ENCODE assay signal across 8 cellular contexts in the genomic region with DNA sequence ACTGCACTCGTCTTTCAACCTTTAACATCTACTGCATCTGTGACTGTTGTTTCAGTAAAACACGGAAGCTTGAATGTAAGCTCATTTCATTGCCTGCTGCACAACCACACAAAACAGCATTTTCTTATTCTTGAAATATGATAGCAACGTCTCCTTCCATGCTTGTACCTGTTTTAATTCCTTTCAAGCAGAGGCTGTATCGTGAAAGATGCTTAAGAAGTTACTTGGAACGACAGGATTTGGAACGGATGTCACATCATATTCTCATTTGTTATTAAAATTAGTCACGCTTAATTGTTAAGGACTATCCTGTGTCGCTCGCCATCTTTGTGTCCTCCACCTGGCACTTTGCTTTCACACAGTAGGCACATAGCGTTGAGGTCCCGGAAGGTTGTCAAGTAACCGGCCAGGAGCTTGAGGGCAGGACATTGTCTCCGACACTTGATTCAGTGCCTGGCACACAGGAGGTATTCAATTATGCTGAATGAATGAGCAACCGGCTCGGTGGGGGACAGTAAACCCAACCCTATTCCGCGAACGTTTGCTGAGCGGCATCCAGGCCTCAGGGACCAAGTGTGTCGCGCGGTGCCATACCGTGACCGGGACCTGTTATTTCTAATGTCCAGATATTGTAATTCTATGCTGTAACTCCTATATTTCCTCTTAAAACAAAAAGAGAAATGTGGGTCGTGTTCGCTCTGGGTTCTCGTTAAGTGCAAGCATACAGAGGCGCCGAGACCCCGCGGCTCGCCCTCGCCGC. TPM values are rescaled to one million over a fixed set of nuclear protein-coding genes. Genes with fewer than 3 reads are reported as not detected.
A peak's percentile ranks its signal among the peaks of the same experiment; 100 is the strongest.
DNase-seq lines count a peak whose midpoint lies in the region; ATAC-seq and TF ChIP-seq lines count a peak whose summit lies in the region.

No MANE protein-coding gene starts in this region.

- H3K27me3 Mint-ChIP-seq in CD8-positive, alpha-beta T cell (ENCODE audit: low read depth): no peaks in the 10 kb centered on the region

- peaks cover 51% of the 10 kb centered on the region for H3K4me1 Mint-ChIP-seq in CD8-positive, alpha-beta T cell (ENCODE audit: low read depth)

- ATAC-seq in CD8-positive, alpha-beta T cell: peak; percentile 43
- ATAC-seq in GM19395 (IDR thresholded peaks at IDR 0.05; ENCODE audit: unreplicated experiment) (peak; percentile 49), HG03442 (IDR thresholded peaks at IDR 0.05; ENCODE audit: unreplicated experiment) (peak; percentile 31)

- intact Hi-C loops in CD8-positive, alpha-beta T cell (cut with DNase I, micrococcal nuclease): loop anchor here (1.0 to 10.0 kb wide), 16 partner anchors 17 to 1981 kb away; a partner anchor contains a TSS
- intact Hi-C loops in sigmoid colon (cut with DNase I): loop anchor here (10.0 kb wide), 4 partner anchors 199 to 309 kb away; a partner anchor contains a TSS

- TF ChIP-seq POLR2A in sigmoid colon (IDR thresholded peaks at IDR 0.05): no peak

- TF ChIP-seq EP300 in sigmoid colon (IDR thresholded peaks at IDR 0.05): no peak

- peak overlapping the region; percentile 82 for H3K4me3 ChIP-seq in CD8-positive, alpha-beta T cell (ENCODE audit: low read depth, low read length)
- H3K4me3 ChIP-seq in sigmoid colon: peak overlapping the region; percentile 71 to 93 (median 83)

- H3K9me3 Mint-ChIP-seq in CD8-positive, alpha-beta T cell: no peaks in the 10 kb centered on the region

- no peaks in the 10 kb centered on the region for H3K27me3 ChIP-seq in CD8-positive, alpha-beta T cell (ENCODE audit: insufficient read depth, low read length)
- no peaks in the 10 kb centered on the region for H3K27me3 ChIP-seq in sigmoid colon

- no peak for TF ChIP-seq CTCF in CD8-positive, alpha-beta T cell (IDR thresholded peaks at IDR 0.05)
- no peak for TF ChIP-seq CTCF in sigmoid colon (IDR thresholded peaks at IDR 0.05)

- WGBS in sigmoid colon, 2 donors: 5 to 7% methylated on average over 34 of the region's 34 CpGs

- peaks cover 17% of the 10 kb centered on the region for H3K36me3 Mint-ChIP-seq in CD8-positive, alpha-beta T cell

- POLR2A ChIA-PET in CD8-positive, alpha-beta T cell (lab: Charles Lee): interaction anchor here (0.6 to 5.6 kb wide), 14 partner anchors 12 to 625 kb away, joined by 3 to 54 read pairs (median 8); a partner anchor contains a TSS

- CTCF ChIA-PET in CD8-positive, alpha-beta T cell (lab: Charles Lee): interaction anchor here (0.6 to 5.2 kb wide), 23 partner anchors 10 to 381 kb away, joined by 3 to 44 read pairs (median 4); a partner anchor contains a TSS

- peak overlapping the region; percentile 97 for H3K4me3 Mint-ChIP-seq in CD8-positive, alpha-beta T cell

- peak overlapping the region; percentile 99 for H3K27ac Mint-ChIP-seq in CD8-positive, alpha-beta T cell

- peak in 1 of 7 experiments; percentile 34 for DNase-seq in CD8-positive, alpha-beta T cell
- DNase-seq in NOMO-1 treated with DMSO at 0.1 percent for 48 hours (lab: John Stamatoyannopoulos, UW; ENCODE audit: unreplicated experiment) (peak; percentile 48), amygdala (lab: John Stamatoyannopoulos, UW) (peak in 33 of 56 donors; percentile 24 to 86 (median 61)), hypothalamus (lab: John Stamatoyannopoulos, UW) (peak in 32 of 51 donors; percentile 14 to 91 (median 60)), sigmoid colon (peak; percentile 66), foreskin melanocyte (no peak)

- peak overlapping the region; percentile 81 for H3K27ac ChIP-seq in CD8-positive, alpha-beta T cell (ENCODE audit: low read depth, low read length)
- peak overlapping the region; percentile 93 to 98 (median 98) for H3K27ac ChIP-seq in sigmoid colon

- H3K36me3 ChIP-seq in CD8-positive, alpha-beta T cell (ENCODE audit: insufficient read depth, low read length): no peaks in the 10 kb centered on the region
- no peaks in the 10 kb centered on the region for H3K36me3 ChIP-seq in sigmoid colon

- H3K9me3 ChIP-seq in CD8-positive, alpha-beta T cell (ENCODE audit: low read length): no peaks in the 10 kb centered on the region
- no peaks in the 10 kb centered on the region for H3K9me3 ChIP-seq in sigmoid colon

- H3K4me1 ChIP-seq in CD8-positive, alpha-beta T cell (ENCODE audit: insufficient read depth, low read length): peaks cover 33% of the 10 kb centered on the region
- peaks cover 0 to 37% (median 34%) of the 10 kb centered on the region in 4 donors for H3K4me1 ChIP-seq in sigmoid colon

RNA-seq across cellular contexts. Expression of a gene that starts 0.5 kb away (rescaled TPM):
- 10 to 100 TPM; 47.5 to 56.5 TPM for total RNA-seq in CD8-positive, alpha-beta T cell
- total RNA-seq in sigmoid colon: 10 to 100 TPM; 50.8 to 67.0 (median 56.7) TPM
- polyA plus RNA-seq in sigmoid colon: 10 to 100 TPM; 47.3 to 91.8 (median 79.9) TPM
